Comparison of ENCODE assay signal across 8 cellular contexts in the genomic region with DNA sequence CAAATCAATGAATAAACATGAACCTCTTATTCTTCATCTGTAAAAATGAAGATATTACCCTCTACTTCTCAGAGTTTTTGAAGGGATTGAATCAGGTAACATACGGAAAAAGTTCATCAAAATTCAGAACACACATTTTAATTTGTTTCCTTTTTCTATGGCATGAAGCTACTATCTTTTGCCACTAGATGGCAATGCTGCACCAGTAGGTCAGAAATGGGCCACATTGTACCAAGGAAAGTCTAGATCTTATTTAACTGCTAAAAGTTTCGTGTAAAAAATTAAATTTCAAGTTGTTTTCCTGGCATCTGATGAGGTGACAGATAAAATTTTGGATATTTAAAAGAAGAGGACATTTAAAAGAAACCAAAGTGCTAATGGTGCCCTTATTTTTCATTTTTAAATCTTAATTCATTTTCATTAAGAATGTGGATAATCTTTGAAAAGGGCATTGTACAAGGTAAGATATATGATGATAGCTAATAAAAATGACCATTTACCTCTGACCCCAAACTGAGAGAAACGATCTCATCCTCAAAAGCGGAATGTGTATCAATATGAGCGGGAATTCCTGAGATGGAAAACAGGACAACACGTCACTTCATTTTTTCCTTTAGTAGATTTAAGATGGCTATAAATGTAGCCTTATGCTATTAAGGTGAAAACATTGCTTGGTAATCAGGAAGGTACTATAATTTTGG. TPM values are rescaled to one million over a fixed set of nuclear protein-coding genes. Genes with fewer than 3 reads are reported as not detected.
DNase-seq lines count a peak whose midpoint lies in the region; ATAC-seq and TF ChIP-seq lines count a peak whose summit lies in the region.

No MANE protein-coding gene starts in this region.

- H3K4me1 ChIP-seq in right atrium auricular region: peaks cover 0 to 4% of the 10 kb centered on the region in 2 donors

- TF ChIP-seq CTCF in right atrium auricular region (IDR thresholded peaks at IDR 0.05): peak; percentile 75 to 85

- no peak overlapping the region for H3K27ac ChIP-seq in right atrium auricular region

- H3K27me3 Mint-ChIP-seq in activated naive CD4-positive, alpha-beta T cell treated with anti-CD3 and anti-CD28 coated beads for 36 hours (ENCODE audit: low read depth): no peaks in the 10 kb centered on the region

- H3K4me1 Mint-ChIP-seq in activated naive CD4-positive, alpha-beta T cell treated with anti-CD3 and anti-CD28 coated beads for 36 hours (ENCODE audit: low read depth): peaks cover 6% of the 10 kb centered on the region

- no peaks in the 10 kb centered on the region for H3K9me3 Mint-ChIP-seq in activated naive CD4-positive, alpha-beta T cell treated with anti-CD3 and anti-CD28 coated beads for 36 hours

- peaks cover 28% of the 10 kb centered on the region for H3K36me3 ChIP-seq in right atrium auricular region

- H3K27me3 ChIP-seq in right atrium auricular region: no peaks in the 10 kb centered on the region

- CTCF ChIA-PET in activated naive CD4-positive, alpha-beta T cell treated with anti-CD3 and anti-CD28 coated beads for 36 hours (lab: Charles Lee): interaction anchor here (0.6 to 7.3 kb wide), 18 partner anchors 8 to 316 kb away, joined by 3 to 62 read pairs (median 5); a partner anchor contains a TSS

- no peak overlapping the region for H3K27ac Mint-ChIP-seq in activated naive CD4-positive, alpha-beta T cell treated with anti-CD3 and anti-CD28 coated beads for 36 hours

- ATAC-seq in GM21390 (IDR thresholded peaks at IDR 0.05; ENCODE audit: unreplicated experiment): peak; percentile 74

- no peak overlapping the region for H3K4me3 ChIP-seq in right atrium auricular region

- peaks cover 16% of the 10 kb centered on the region for H3K36me3 Mint-ChIP-seq in activated naive CD4-positive, alpha-beta T cell treated with anti-CD3 and anti-CD28 coated beads for 36 hours (ENCODE audit: low read depth)

- peak; percentile 6 for DNase-seq in NCI-H2107 treated with DMSO at 0.1 percent for 48 hours (lab: John Stamatoyannopoulos, UW; ENCODE audit: unreplicated experiment)
- no peak for DNase-seq in NCI-H2107 (lab: John Stamatoyannopoulos, UW)
- DNase-seq in NCI-H2227 (lab: John Stamatoyannopoulos, UW; ENCODE audit: unreplicated experiment): peak; percentile 26
- peak; percentile 55 for DNase-seq in activated naive CD4-positive, alpha-beta T cell treated with anti-CD3 and anti-CD28 coated beads for 36 hours
- no peak for DNase-seq in right atrium auricular region (ENCODE audit: low spot score)
- DNase-seq in stromal cell of bone marrow (ENCODE audit: low read depth): peak; percentile 27
- no peak for DNase-seq in T1000 (lab: John Stamatoyannopoulos, UW)

- H3K9me3 ChIP-seq in right atrium auricular region: no peaks in the 10 kb centered on the region

- no peak overlapping the region for H3K4me3 Mint-ChIP-seq in activated naive CD4-positive, alpha-beta T cell treated with anti-CD3 and anti-CD28 coated beads for 36 hours

- intact Hi-C loops in activated naive CD4-positive, alpha-beta T cell treated with anti-CD3 and anti-CD28 coated beads for 36 hours (cut with micrococcal nuclease): loop anchor here (1.0 to 5.0 kb wide), 5 partner anchors 14 to 222 kb away; a partner anchor contains a TSS

RNA-seq across cellular contexts. Expression of a gene that starts 16.1 kb away (rescaled TPM):
- 10 to 100 TPM; 10.1 to 12.2 TPM for total RNA-seq in activated naive CD4-positive, alpha-beta T cell treated with anti-CD3 and anti-CD28 coated beads for 36 hours
- total RNA-seq in right atrium auricular region: 1 to 10 TPM; 3.4 to 4.9 TPM

RNA-seq across cellular contexts. Expression of a gene that starts 41.5 kb away (rescaled TPM):
- total RNA-seq in activated naive CD4-positive, alpha-beta T cell treated with anti-CD3 and anti-CD28 coated beads for 36 hours: not detected
- 10 to 100 TPM in 1 of 2 donors, 1 to 10 TPM in 1; 4.2 to 10.4 TPM for total RNA-seq in right atrium auricular region

Comparison
In these comparisons a context has a peak if more than half of its experiments do, and no peak if none do; other contexts are left out.
1. DNase-seq: peak in NCI-H2107 treated with DMSO at 0.1 percent for 48 hours (single experiment), NCI-H2227 (single experiment), activated naive CD4-positive, alpha-beta T cell treated with anti-CD3 and anti-CD28 coated beads for 36 hours (single experiment) and stromal cell of bone marrow (single experiment); none in NCI-H2107 (single experiment), right atrium auricular region (single experiment) and T1000 (single experiment).
2. RNA of a gene that starts 41.5 kb away (total RNA-seq): 4.2 to 10.4 TPM in right atrium auricular region; not detected in activated naive CD4-positive, alpha-beta T cell treated with anti-CD3 and anti-CD28 coated beads for 36 hours; every median in the first group is over 4 times any median in the second.